8 cellular contexts compared by ENCODE assay signal in genomic region chr1:156337888-156338179, GRCh38. TPM values are rescaled to one million over a fixed set of nuclear protein-coding genes. Genes with fewer than 3 reads are reported as not detected.
A peak's percentile ranks its signal among the peaks of the same experiment; 100 is the strongest.
DNase-seq lines count a peak whose midpoint lies in the region; ATAC-seq, FAIRE-seq and TF ChIP-seq lines count a peak whose summit lies in the region.

No MANE protein-coding gene starts in this region.

- 0 out of 6 replicates have a peak, but pooled peaks of 1 of the 3 experiments have one; percentile 16 for TF ChIP-seq CTCF in K562 (IDR thresholded peaks at IDR 0.05 in 2 of 3, conservative IDR thresholded peaks at IDR 0.05 in 1 of 3; ENCODE audit: insufficient read depth in 2 of 3, low read depth in 1 of 3, low read length in 3 of 3)
- TF ChIP-seq CTCF in lung (IDR thresholded peaks at IDR 0.05; ENCODE audit: control extremely low read depth, extremely low read depth): no peak

- intact Hi-C loops in K562 (cut with micrococcal nuclease): loop anchor here (5.0 kb wide), 1 partner anchor 164 kb away; the partner anchor contains the start of gene MEF2D

- H3K4me1 ChIP-seq in BLaER1 (peaks cover 18% of the 10 kb centered on the region), K562 (replicated peaks in 1 of 2; ENCODE audit: control insufficient read depth in 2 of 2, insufficient read depth in 2 of 2, low read length in 2 of 2) (peaks cover 0 to 9% of the 10 kb centered on the region in 2 experiments; a peak in 3 of 5 replicates), lung (ENCODE audit: control insufficient read depth in 2 of 2, insufficient read depth in 2 of 2, low read length in 2 of 2) (peaks cover 2 to 10% of the 10 kb centered on the region in 2 donors), urinary bladder (ENCODE audit: insufficient read depth) (peaks cover 2% of the 10 kb centered on the region)

- in situ Hi-C loops in K562 (cut with MboI): no loop called here

- no peak for FAIRE-seq in K562 (lab: Jason Lieb, UNC)
- FAIRE-seq in RCC 7860 (lab: Jason Lieb, UNC): no peak

- no peaks in the 10 kb centered on the region for H3K9me3 ChIP-seq in BLaER1
- H3K9me3 ChIP-seq in K562 (replicated peaks; ENCODE audit: control insufficient read depth, insufficient read depth, low read depth, low read length): no peaks in the 10 kb centered on the region
- no peaks in the 10 kb centered on the region for H3K9me3 ChIP-seq in lung (ENCODE audit: control insufficient read depth in 2 of 2, insufficient read depth in 1 of 2, low read length in 1 of 2)

- no peaks in the 10 kb centered on the region for H3K27me3 ChIP-seq in BLaER1
- no peaks in the 10 kb centered on the region for H3K27me3 ChIP-seq in K562 (ENCODE audit: control insufficient read depth in 2 of 2, insufficient read depth in 2 of 2, low read length in 2 of 2)
- H3K27me3 ChIP-seq in lung (ENCODE audit: control insufficient read depth, insufficient read depth): no peaks in the 10 kb centered on the region

- ATAC-seq in HG03354 (IDR thresholded peaks at IDR 0.05; ENCODE audit: poor library complexity, severe bottlenecking, unreplicated experiment) (peak; percentile 27), K562 (peak; percentile 54), lung (ENCODE audit: insufficient read depth, low FRiP score) (peak; percentile 16)
- no peak for ATAC-seq in activated CD4-positive, CD25-positive, alpha-beta regulatory T cell treated with anti-CD3 and anti-CD28 coated beads, Interleukin-2, amount 50 U/mL, for 24 hours

- H3K9ac ChIP-seq in BLaER1 (peak overlapping the region; percentile 95), K562 (ENCODE audit: insufficient read depth in 1 of 2, low read depth in 2 of 2, low read length in 2 of 2) (peak overlapping the region; percentile 91 to 96)

- no peaks in the 10 kb centered on the region for H3K9me1 ChIP-seq in K562 (ENCODE audit: control insufficient read depth, insufficient read depth, low read length)

- DNase-seq in K562 (ENCODE audit: extremely low read depth in 1 of 4, low spot score in 3 of 4): no peak
- DNase-seq in lung (ENCODE audit: low spot score): no peak
- DNase-seq in HCEC 1CT: no peak
- DNase-seq in RCC 7860 (ENCODE audit: low spot score): no peak

- H4K20me1 ChIP-seq in BLaER1 (peaks cover 46% of the 10 kb centered on the region), K562 (replicated peaks; ENCODE audit: control insufficient read depth, insufficient read depth, low read length) (peaks cover 20% of the 10 kb centered on the region)

- no peak for TF ChIP-seq RAD21 in K562 (CRISPR knock-in tag; conservative IDR thresholded peaks at IDR 0.05 in 1 of 2, IDR thresholded peaks at IDR 0.05 in 1 of 2)

- POLR2A ChIA-PET in K562 (lab: Yijun Ruan, JAX): interaction anchor here (0.6 to 1.2 kb wide), 10 partner anchors 15 to 124 kb away, joined by 3 to 5 read pairs (median 3); no protein-coding TSS in a partner anchor

- H2AFZ ChIP-seq in K562 (ENCODE audit: low read depth, low read length): peak overlapping the region; percentile 89

- no peak for TF ChIP-seq POLR2A in K562 (conservative IDR thresholded peaks at IDR 0.05)

- WGBS in K562 (ENCODE audit: insufficient coverage, low coverage, missing lambda C conversion rate): 0% methylated on average over 11 of the region's 14 CpGs
- 0 to 1% methylated on average over 14 of the region's 14 CpGs for WGBS in lung, 2 donors
- WGBS in urinary bladder: under 1% methylated on average over 14 of the region's 14 CpGs

- peaks cover 54% of the 10 kb centered on the region for H3K79me2 ChIP-seq in K562 (ENCODE audit: control insufficient read depth, insufficient read depth, low read length)

- H3K4me2 ChIP-seq in BLaER1 (peak overlapping the region; percentile 95), K562 (ENCODE audit: insufficient read depth, low read length) (peak overlapping the region; percentile 90)

- no peak for TF ChIP-seq EP300 in K562 (IDR thresholded peaks at IDR 0.05; ENCODE audit: low read length)

- CTCF ChIA-PET in K562 (lab: Yijun Ruan, JAX; ENCODE audit: low intra/inter-chr PET ratio): interaction anchor here (0.6 kb wide), 1 partner anchor 108 kb away, joined by 3 read pairs; no protein-coding TSS in a partner anchor

- H3K4me3 ChIP-seq in BLaER1 (peak overlapping the region; percentile 92), K562 (peak overlapping the region; percentile 63), lung (peak overlapping the region; percentile 75), urinary bladder (ENCODE audit: low read depth, low read length) (peak overlapping the region; percentile 77)

- no TSS peak for BruUV-seq in K562 (replicated peaks; lab: Mats Ljungman, UMichigan)

- H3K27ac ChIP-seq in BLaER1 (peak overlapping the region; percentile 92), K562 (ENCODE audit: extremely low read depth, low read depth, low read length) (peak overlapping the region; percentile 86), lung (ENCODE audit: low read depth in 1 of 2, low read length in 1 of 2) (peak overlapping the region; percentile 38 to 80), urinary bladder (ENCODE audit: low read depth) (peak overlapping the region; percentile 54)

- H3K36me3 ChIP-seq in BLaER1 (peaks cover 34% of the 10 kb centered on the region), K562 (ENCODE audit: control insufficient read depth, insufficient read depth, low read length) (peaks cover 40% of the 10 kb centered on the region), lung (ENCODE audit: control insufficient read depth in 2 of 2, insufficient read depth in 2 of 2, low read length in 2 of 2) (peaks cover 10 to 13% of the 10 kb centered on the region in 2 donors), urinary bladder (ENCODE audit: insufficient read depth) (peaks cover 2% of the 10 kb centered on the region)

RNA-seq across cellular contexts. Expression of gene CCT3, which starts 0.3 kb away (rescaled TPM):
- total RNA-seq in K562 (2011; cell fraction: chromatin; rRNA removed; ENCODE audit: low replicate concordance): 286 and 378 TPM in 2 replicates
- 207 and 211 TPM in 2 replicates for total RNA-seq in K562 (2011; cell fraction: nucleolus; rRNA removed)
- total RNA-seq in K562 (2011; cell fraction: nucleoplasm; rRNA removed): 281 and 365 TPM in 2 replicates
- 567 and 570 TPM in 2 replicates for total RNA-seq in K562 (2014; rRNA removed)
- total RNA-seq in K562 (2014; rRNA removed; fragmentation: Illumina TruSeq; extraction: Trizol): 610 and 635 TPM in 2 replicates
- total RNA-seq in K562 (2015; rRNA removed; fragmentation: Illumina TruSeq; extraction: Trizol): 573 and 580 TPM in 2 replicates
- total RNA-seq in K562 (2021): 521 and 542 TPM in 2 replicates
- polyA plus RNA-seq in K562 (2011; rRNA removed): 682 and 836 TPM in 2 replicates
- polyA plus RNA-seq in K562 (2011; cell fraction: cytosol; rRNA removed): 554 and 570 TPM in 2 replicates
- 205 and 257 TPM in 2 replicates for polyA plus RNA-seq in K562 (2011; cell fraction: nucleus; rRNA removed)
- 345 and 420 TPM in 2 replicates for polyA plus RNA-seq in K562 (2012)
- polyA plus RNA-seq in K562 (2014; fragmentation: Illumina TruSeq; extraction: Trizol): 536 and 610 TPM in 2 replicates
- polyA plus RNA-seq in K562 (2014; fragmentation: Nextera tagmentation; extraction: Ambion mirVana): 1,000 to 10,000 TPM in 1 of 2 experiments, 100 to 1,000 TPM in 1; 871 to 1,167 TPM
- 475 and 532 TPM in 2 replicates for polyA plus RNA-seq in K562 (2014; rRNA removed)
- polyA minus RNA-seq in K562 (2011; rRNA and poly(A)+ RNA removed): 839 and 1,099 TPM in 2 replicates
- 448 and 506 TPM in 2 replicates for polyA minus RNA-seq in K562 (2011; cell fraction: cytosol; rRNA and poly(A)+ RNA removed)
- 78.0 and 147 TPM in 2 replicates for polyA minus RNA-seq in K562 (2011; cell fraction: nucleus; rRNA and poly(A)+ RNA removed)
- total RNA-seq in lung: 100 to 1,000 TPM; 128 to 149 TPM
- 100 to 1,000 TPM in 1 of 2 donors, 10 to 100 TPM in 1; 71.6 to 165 TPM for polyA plus RNA-seq in lung
- total RNA-seq in urinary bladder: 169 TPM
- 178 TPM for polyA plus RNA-seq in urinary bladder

RNA-seq across cellular contexts. Expression of gene TSACC, which starts 0.5 kb away (rescaled TPM):
- total RNA-seq in K562 (2011; cell fraction: chromatin; rRNA removed; ENCODE audit: low replicate concordance): 0.67 TPM in 1 of 2 replicates, not detected in the other
- 1.1 TPM in 1 of 2 replicates, not detected in the other for total RNA-seq in K562 (2011; cell fraction: nucleolus; rRNA removed)
- total RNA-seq in K562 (2011; cell fraction: nucleoplasm; rRNA removed): 0.59 TPM in 1 of 2 replicates, not detected in the other
- total RNA-seq in K562 (2014; rRNA removed) (0.45 and 1.6 TPM in 2 replicates), K562 (2014; rRNA removed; fragmentation: Illumina TruSeq; extraction: Trizol) (1.8 and 2.1 TPM in 2 replicates), K562 (2015; rRNA removed; fragmentation: Illumina TruSeq; extraction: Trizol) (2.5 and 2.6 TPM in 2 replicates), K562 (2021) (1.0 and 1.1 TPM in 2 replicates), lung (not detected), urinary bladder (not detected)
- polyA plus RNA-seq in K562 (2011; rRNA removed) (2.1 and 2.2 TPM in 2 replicates), K562 (2014; fragmentation: Illumina TruSeq; extraction: Trizol) (4.5 TPM in 2 replicates), K562 (2014; fragmentation: Nextera tagmentation; extraction: Ambion mirVana) (1 to 10 TPM; 7.3 to 7.4 TPM), K562 (2014; rRNA removed) (5.0 and 7.5 TPM in 2 replicates), lung (under 1 TPM; 0.29 to 0.45 TPM), urinary bladder (0.28 TPM)
- polyA plus RNA-seq in K562 (2011; cell fraction: cytosol; rRNA removed): 1.9 and 3.2 TPM in 2 replicates
- 1.1 and 1.3 TPM in 2 replicates for polyA plus RNA-seq in K562 (2011; cell fraction: nucleus; rRNA removed)
- polyA plus RNA-seq in K562 (2012): 0.96 and 3.3 TPM in 2 replicates
- polyA minus RNA-seq in K562 (2011; rRNA and poly(A)+ RNA removed): 0.88 and 1.9 TPM in 2 replicates
- not detected in 2 replicates for polyA minus RNA-seq in K562 (2011; cell fraction: cytosol; rRNA and poly(A)+ RNA removed)
- polyA minus RNA-seq in K562 (2011; cell fraction: nucleus; rRNA and poly(A)+ RNA removed): 1.1 TPM in 1 of 2 replicates, not detected in the other

RNA-seq across cellular contexts. Expression of gene RHBG, which starts 31.2 kb away (rescaled TPM):
- total RNA-seq in K562 (2011; cell fraction: chromatin; rRNA removed; ENCODE audit: low replicate concordance): not detected in 2 replicates
- not detected in 2 replicates for total RNA-seq in K562 (2011; cell fraction: nucleolus; rRNA removed)
- not detected in 2 replicates for total RNA-seq in K562 (2011; cell fraction: nucleoplasm; rRNA removed)
- not detected in 2 replicates for total RNA-seq in K562 (2014; rRNA removed)
- total RNA-seq in K562 (2014; rRNA removed; fragmentation: Illumina TruSeq; extraction: Trizol): not detected in 2 replicates
- total RNA-seq in K562 (2015; rRNA removed; fragmentation: Illumina TruSeq; extraction: Trizol): not detected in 2 replicates
- total RNA-seq in K562 (2021): not detected in 2 replicates
- not detected in 2 replicates for polyA plus RNA-seq in K562 (2011; rRNA removed)
- not detected in 2 replicates for polyA plus RNA-seq in K562 (2011; cell fraction: cytosol; rRNA removed)
- polyA plus RNA-seq in K562 (2011; cell fraction: nucleus; rRNA removed): not detected in 2 replicates
- not detected in 2 replicates for polyA plus RNA-seq in K562 (2012)
- polyA plus RNA-seq in K562 (2014; fragmentation: Illumina TruSeq; extraction: Trizol): not detected in 2 replicates
- polyA plus RNA-seq in K562 (2014; fragmentation: Nextera tagmentation; extraction: Ambion mirVana): not detected
- polyA plus RNA-seq in K562 (2014; rRNA removed): not detected in 2 replicates
- polyA minus RNA-seq in K562 (2011; rRNA and poly(A)+ RNA removed): not detected in 2 replicates
- polyA minus RNA-seq in K562 (2011; cell fraction: cytosol; rRNA and poly(A)+ RNA removed): not detected in 2 replicates
- not detected in 2 replicates for polyA minus RNA-seq in K562 (2011; cell fraction: nucleus; rRNA and poly(A)+ RNA removed)
- total RNA-seq in lung: under 1 TPM; 0.18 to 0.74 TPM
- not detected for polyA plus RNA-seq in lung
- total RNA-seq in urinary bladder: not detected
- polyA plus RNA-seq in urinary bladder: 0.86 TPM

RNA-seq across cellular contexts. Expression of gene VHLL, which starts 38.7 kb away (rescaled TPM):
- 1.3 TPM in 1 of 2 replicates, not detected in the other for total RNA-seq in K562 (2011; cell fraction: chromatin; rRNA removed; ENCODE audit: low replicate concordance)
- total RNA-seq in K562 (2011; cell fraction: nucleolus; rRNA removed): not detected in 2 replicates
- 0.66 TPM in 1 of 2 replicates, not detected in the other for total RNA-seq in K562 (2011; cell fraction: nucleoplasm; rRNA removed)
- not detected in 2 replicates for total RNA-seq in K562 (2014; rRNA removed)
- not detected in 2 replicates for total RNA-seq in K562 (2014; rRNA removed; fragmentation: Illumina TruSeq; extraction: Trizol)
- not detected in 2 replicates for total RNA-seq in K562 (2015; rRNA removed; fragmentation: Illumina TruSeq; extraction: Trizol)
- total RNA-seq in K562 (2021): not detected in 2 replicates
- polyA plus RNA-seq in K562 (2011; rRNA removed): not detected in 2 replicates
- not detected in 2 replicates for polyA plus RNA-seq in K562 (2011; cell fraction: cytosol; rRNA removed)
- polyA plus RNA-seq in K562 (2011; cell fraction: nucleus; rRNA removed): not detected in 2 replicates
- not detected in 2 replicates for polyA plus RNA-seq in K562 (2012)
- polyA plus RNA-seq in K562 (2014; fragmentation: Illumina TruSeq; extraction: Trizol): not detected in 2 replicates
- not detected for polyA plus RNA-seq in K562 (2014; fragmentation: Nextera tagmentation; extraction: Ambion mirVana)
- polyA plus RNA-seq in K562 (2014; rRNA removed): not detected in 2 replicates
- not detected in 2 replicates for polyA minus RNA-seq in K562 (2011; rRNA and poly(A)+ RNA removed)
- polyA minus RNA-seq in K562 (2011; cell fraction: cytosol; rRNA and poly(A)+ RNA removed): not detected in 2 replicates
- not detected in 2 replicates for polyA minus RNA-seq in K562 (2011; cell fraction: nucleus; rRNA and poly(A)+ RNA removed)
- not detected for total RNA-seq in lung
- not detected for polyA plus RNA-seq in lung
- total RNA-seq in urinary bladder: not detected
- not detected for polyA plus RNA-seq in urinary bladder

RNA-seq across cellular contexts. Expression of gene GLMP, which starts 42.4 kb away (rescaled TPM):
- total RNA-seq in K562 (2011; cell fraction: chromatin; rRNA removed; ENCODE audit: low replicate concordance): 13.4 and 24.2 TPM in 2 replicates
- 21.3 and 23.8 TPM in 2 replicates for total RNA-seq in K562 (2011; cell fraction: nucleolus; rRNA removed)
- total RNA-seq in K562 (2011; cell fraction: nucleoplasm; rRNA removed): 24.8 and 28.6 TPM in 2 replicates
- total RNA-seq in K562 (2014; rRNA removed) (25.7 and 27.0 TPM in 2 replicates), K562 (2014; rRNA removed; fragmentation: Illumina TruSeq; extraction: Trizol) (10.1 and 12.8 TPM in 2 replicates), K562 (2015; rRNA removed; fragmentation: Illumina TruSeq; extraction: Trizol) (18.5 and 19.7 TPM in 2 replicates), K562 (2021) (22.7 and 23.7 TPM in 2 replicates), lung (10 to 100 TPM; 30.1 to 71.0 TPM), urinary bladder (25.9 TPM)
- polyA plus RNA-seq in K562 (2011; rRNA removed) (8.3 and 15.5 TPM in 2 replicates), K562 (2014; fragmentation: Illumina TruSeq; extraction: Trizol) (28.2 and 29.1 TPM in 2 replicates), K562 (2014; fragmentation: Nextera tagmentation; extraction: Ambion mirVana) (10 to 100 TPM; 11.0 to 22.4 TPM), K562 (2014; rRNA removed) (21.7 and 24.5 TPM in 2 replicates), lung (10 to 100 TPM; 48.2 to 75.8 TPM), urinary bladder (41.3 TPM)
- 23.7 and 34.0 TPM in 2 replicates for polyA plus RNA-seq in K562 (2011; cell fraction: cytosol; rRNA removed)
- 18.0 and 19.6 TPM in 2 replicates for polyA plus RNA-seq in K562 (2011; cell fraction: nucleus; rRNA removed)
- polyA plus RNA-seq in K562 (2012): 22.2 and 32.3 TPM in 2 replicates
- polyA minus RNA-seq in K562 (2011; rRNA and poly(A)+ RNA removed): 4.6 and 5.6 TPM in 2 replicates
- polyA minus RNA-seq in K562 (2011; cell fraction: cytosol; rRNA and poly(A)+ RNA removed): 8.4 and 11.0 TPM in 2 replicates
- 5.5 and 8.9 TPM in 2 replicates for polyA minus RNA-seq in K562 (2011; cell fraction: nucleus; rRNA and poly(A)+ RNA removed)

Comparison
In these comparisons a context has a peak if more than half of its experiments do, and no peak if none do; other contexts are left out.
1. ATAC-seq: peak in HG03354 (single experiment), K562 (single experiment) and lung (single experiment); none in activated CD4-positive, CD25-positive, alpha-beta regulatory T cell treated with anti-CD3 and anti-CD28 coated beads, Interleukin-2, amount 50 U/mL, for 24 hours (0 of 2).
2. Peak in every context shown above with its lines, with median percentiles within 50 percentile points of each other: H3K27ac ChIP-seq and H3K4me3 ChIP-seq.